In the genomic region with DNA sequence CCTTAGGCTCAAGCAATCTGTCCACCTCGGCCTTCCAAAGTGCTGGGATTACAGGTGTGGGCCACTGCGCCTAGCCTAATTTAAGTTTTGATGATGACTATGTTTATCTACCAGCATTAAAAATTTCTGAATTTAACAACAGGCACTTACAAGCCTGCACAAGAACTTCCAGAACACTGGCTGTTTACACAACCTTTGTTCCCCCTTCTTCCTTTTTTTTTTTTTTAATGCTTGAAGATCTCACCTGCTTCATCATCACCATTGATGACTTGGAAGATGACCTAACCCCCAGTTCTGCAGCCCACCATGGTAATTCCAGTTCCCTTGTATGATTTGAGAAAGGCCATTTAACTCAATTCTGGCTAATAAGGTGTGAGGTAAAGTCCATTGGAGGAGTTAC, we compare ENCODE assay signal across 5 cellular contexts.
"Had no signal": no experiment of that assay in that cellular context is flagged by ENCODE, and none has a peak within 500 bp of the region (broad histone marks: within the 10 kb centered on the region; RNA-seq: fewer than 3 reads in every experiment).

No MANE protein-coding gene starts in this region.

- H3K4me1 Mint-ChIP-seq: GM23338, H9 had no signal

- H3K27ac Mint-ChIP-seq: GM23338, H9 had no signal

- H2AFZ ChIP-seq: GM23338 had no signal

- H3K4me2 ChIP-seq: GM23338 had no signal

- H3K4me3 ChIP-seq: GM23338 had no signal

- DNase-seq: H9, HCEC 1CT, IMR-90, KBM-7 had no signal

- H3K9me3 Mint-ChIP-seq: GM23338 had no signal

- H3K4me3 Mint-ChIP-seq: GM23338, H9 had no signal

- ATAC-seq: GM23338 had no signal
